In the genomic region with DNA sequence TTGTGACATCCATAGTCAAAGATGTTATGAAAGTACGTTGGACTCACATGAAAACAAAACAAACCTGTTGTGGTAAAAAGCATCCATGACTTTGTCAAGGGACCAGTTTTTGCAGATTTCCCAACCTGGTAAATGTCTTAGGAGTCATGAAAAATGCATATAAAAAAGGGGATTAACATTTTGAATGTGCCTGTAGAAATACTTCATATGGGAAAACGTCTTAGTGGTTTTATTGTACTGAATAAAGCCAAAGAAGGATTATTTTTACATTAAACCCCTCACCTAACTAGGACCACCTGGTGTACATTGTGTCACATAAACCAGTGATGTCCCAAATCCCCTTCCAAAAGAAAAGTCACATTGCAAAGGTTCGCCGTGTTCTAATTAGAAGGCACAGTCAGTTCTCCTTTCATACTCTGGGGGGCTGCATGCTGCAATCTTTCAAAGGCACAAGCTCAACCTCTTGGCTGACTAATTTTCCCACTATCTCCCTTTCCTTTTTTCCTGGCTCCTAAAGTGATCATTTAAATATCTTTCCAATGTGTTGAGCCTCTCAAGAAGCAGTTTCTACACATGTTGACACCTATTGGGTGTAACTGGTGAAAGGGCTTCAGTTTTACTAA, we compare ENCODE assay signal across 8 cellular contexts.
DNase-seq lines count a peak whose midpoint lies in the region; ATAC-seq, FAIRE-seq and TF ChIP-seq lines count a peak whose summit lies in the region.

No MANE protein-coding gene starts in this region.

- no peaks in the 10 kb centered on the region for H3K9me3 ChIP-seq in HepG2 (ENCODE audit: low read length)
- H3K9me3 ChIP-seq in suprapubic skin, result no peaks in the 10 kb centered on the region

- POLR2A ChIA-PET in BJ (lab: Charles Lee) (no interaction called here), HepG2 (lab: Yijun Ruan, JAX) (no interaction called here)

- no peak for TF ChIP-seq POLR2A in HepG2 (IDR thresholded peaks at IDR 0.05; ENCODE audit: insufficient read depth in 1 of 2, low read depth in 2 of 2, low read length in 2 of 2)
- TF ChIP-seq POLR2A in suprapubic skin (IDR thresholded peaks at IDR 0.05), result no peak

- no peaks in the 10 kb centered on the region for H4K20me1 ChIP-seq in HepG2 (ENCODE audit: insufficient read depth, low read length)

- intact Hi-C loops in HepG2 (cut with micrococcal nuclease; ENCODE audit: unreplicated experiment), result no loop called here

- 8% methylated on average over 4 of the region's 4 CpGs for WGBS in HepG2 (ENCODE audit: low lambda C conversion rate)
- 41% methylated on average over 4 of the region's 4 CpGs for WGBS in suprapubic skin

- H3K36me3 ChIP-seq in BJ (ENCODE audit: control insufficient read depth, insufficient read depth, low read length), result no peaks in the 10 kb centered on the region
- H3K36me3 ChIP-seq in HepG2 (replicated peaks in 1 of 2; ENCODE audit: control insufficient read depth in 1 of 2, insufficient read depth in 2 of 2, low read length in 2 of 2), result no peaks in the 10 kb centered on the region
- H3K36me3 ChIP-seq in suprapubic skin, result no peaks in the 10 kb centered on the region

- ATAC-seq in HepG2, result peak; percentile 68

- FAIRE-seq in HepG2 (lab: Jason Lieb, UNC), result no peak

- in situ Hi-C loops in HepG2 (cut with HindIII; ENCODE audit: extremely low pct_ligation_motif_present, low pct_unique_long_range_greater_than_20kb), result no loop called here

- no peaks in the 10 kb centered on the region for H3K27me3 ChIP-seq in BJ (ENCODE audit: control insufficient read depth, insufficient read depth, low read length)
- no peaks in the 10 kb centered on the region for H3K27me3 ChIP-seq in HepG2 (ENCODE audit: control insufficient read depth in 1 of 2, insufficient read depth in 2 of 2, low read length in 2 of 2)
- no peaks in the 10 kb centered on the region for H3K27me3 ChIP-seq in suprapubic skin

- TF ChIP-seq EP300 in HepG2 (IDR thresholded peaks at IDR 0.05; ENCODE audit: low read depth in 2 of 2, low read length in 2 of 2) (no peak), HepG2 (CRISPR knock-in tag; IDR thresholded peaks at IDR 0.05; ENCODE audit: borderline replicate concordance) (no peak), suprapubic skin (IDR thresholded peaks at IDR 0.05) (no peak)

- TF ChIP-seq RAD21 in HepG2 (CRISPR knock-in tag; IDR thresholded peaks at IDR 0.05), result no peak

- no peak overlapping the region for H3K4me2 ChIP-seq in HepG2 (ENCODE audit: low read depth, low read length)

- DNase-seq in BJ (ENCODE audit: low read depth) (no peak), HT1080 (ENCODE audit: low read depth) (peak; percentile 3), astrocyte of the hippocampus (ENCODE audit: low read depth, low spot score) (peak; percentile 27), HepG2 (ENCODE audit: low spot score) (no peak), SW 1271 (lab: John Stamatoyannopoulos, UW) (no peak), suprapubic skin (ENCODE audit: low spot score in 2 of 2) (no peak), NCI-H1694 (lab: John Stamatoyannopoulos, UW) (no peak), HPDE6-E6E7 (ENCODE audit: extremely low spot score) (no peak)

- no peak overlapping the region for H2AFZ ChIP-seq in HepG2 (ENCODE audit: low read length)

- no peak overlapping the region for H3K27ac ChIP-seq in HepG2 (ENCODE audit: extremely low read length, insufficient read depth, low read length)
- no peak overlapping the region for H3K27ac ChIP-seq in suprapubic skin

- H3K79me2 ChIP-seq in HepG2 (ENCODE audit: insufficient read depth, low read length), result no peaks in the 10 kb centered on the region

- TF ChIP-seq CTCF in BJ (IDR thresholded peaks at IDR 0.05; ENCODE audit: insufficient read depth, low read depth, low read length), result peak; percentile 63
- peak; percentile 25; the same call in 1 of the 2 replicates for TF ChIP-seq CTCF in HepG2 (CRISPR knock-in tag; IDR thresholded peaks at IDR 0.05)
- TF ChIP-seq CTCF in suprapubic skin (IDR thresholded peaks at IDR 0.05), result peak in 1 of 2 donors; percentile 30

- no peak overlapping the region for H3K9ac ChIP-seq in HepG2 (ENCODE audit: insufficient read depth, low read depth, low read length)

- BruUV-seq in HepG2 (replicated peaks; lab: Mats Ljungman, UMichigan), result no TSS peak

- H3K4me1 ChIP-seq in HepG2 (ENCODE audit: insufficient read depth, low read length) (no peaks in the 10 kb centered on the region), suprapubic skin (peaks cover 10% of the 10 kb centered on the region)

- CTCF ChIA-PET in BJ (lab: Yijun Ruan, JAX), result interaction anchor here (0.9 to 1.2 kb wide), 7 partner anchors 8 to 970 kb away, joined by 3 to 4 read pairs (median 3); no protein-coding TSS in a partner anchor
- CTCF ChIA-PET in HepG2 (lab: Yijun Ruan, JAX; ENCODE audit: low intra/inter-chr PET ratio, low total read pairs), result no interaction called here

- no peak overlapping the region for H3K4me3 ChIP-seq in BJ (ENCODE audit: low read depth, low read length)
- no peak overlapping the region for H3K4me3 ChIP-seq in HepG2 (replicated peaks in 1 of 3; ENCODE audit: insufficient read depth in 1 of 3, low read depth in 2 of 3, low read length in 3 of 3)
- no peak overlapping the region for H3K4me3 ChIP-seq in suprapubic skin

TF ChIP-seq in HepG2, 621 proteins besides CTCF, POLR2A, EP300 and RAD21:
- TF ChIP-seq STAG1 (CRISPR knock-in tag; IDR thresholded peaks at IDR 0.05), result peak; percentile 38; the same call in 1 of the 2 replicates
- TF ChIP-seq NCOA5 (CRISPR knock-in tag; IDR thresholded peaks at IDR 0.05), result no peak
- TF ChIP-seq, protein P1, sequence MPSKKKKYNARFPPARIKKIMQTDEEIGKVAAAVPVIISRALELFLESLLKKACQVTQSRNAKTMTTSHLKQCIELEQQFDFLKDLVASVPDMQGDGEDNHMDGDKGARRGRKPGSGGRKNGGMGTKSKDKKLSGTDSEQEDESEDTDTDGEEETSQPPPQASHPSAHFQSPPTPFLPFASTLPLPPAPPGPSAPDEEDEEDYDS (CRISPR knock-in tag; IDR thresholded peaks at IDR 0.05), result no peak
- TF ChIP-seq, protein P2, sequence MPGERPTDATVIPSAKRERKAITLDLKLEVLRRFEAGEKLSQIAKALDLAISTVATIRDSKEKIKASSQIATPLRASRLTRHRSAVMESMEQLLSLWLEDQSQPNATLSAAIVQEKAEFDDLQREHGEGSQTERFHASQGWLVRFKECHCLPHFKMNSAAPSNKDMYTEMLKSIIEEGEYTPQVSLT (CRISPR knock-in tag; IDR thresholded peaks at IDR 0.05; ENCODE audit: borderline replicate concordance, low read depth), result no peak

Comparison
In these comparisons a context has a peak if more than half of its experiments do, and no peak if none do; other contexts are left out.
1. DNase-seq: peak in HT1080 (single experiment) and astrocyte of the hippocampus (single experiment); none in BJ (single experiment), HepG2 (single experiment), SW 1271 (0 of 2), suprapubic skin (0 of 2), NCI-H1694 (single experiment) and HPDE6-E6E7 (single experiment).